1 cellular context compared by ENCODE assay signal in the genomic region with DNA sequence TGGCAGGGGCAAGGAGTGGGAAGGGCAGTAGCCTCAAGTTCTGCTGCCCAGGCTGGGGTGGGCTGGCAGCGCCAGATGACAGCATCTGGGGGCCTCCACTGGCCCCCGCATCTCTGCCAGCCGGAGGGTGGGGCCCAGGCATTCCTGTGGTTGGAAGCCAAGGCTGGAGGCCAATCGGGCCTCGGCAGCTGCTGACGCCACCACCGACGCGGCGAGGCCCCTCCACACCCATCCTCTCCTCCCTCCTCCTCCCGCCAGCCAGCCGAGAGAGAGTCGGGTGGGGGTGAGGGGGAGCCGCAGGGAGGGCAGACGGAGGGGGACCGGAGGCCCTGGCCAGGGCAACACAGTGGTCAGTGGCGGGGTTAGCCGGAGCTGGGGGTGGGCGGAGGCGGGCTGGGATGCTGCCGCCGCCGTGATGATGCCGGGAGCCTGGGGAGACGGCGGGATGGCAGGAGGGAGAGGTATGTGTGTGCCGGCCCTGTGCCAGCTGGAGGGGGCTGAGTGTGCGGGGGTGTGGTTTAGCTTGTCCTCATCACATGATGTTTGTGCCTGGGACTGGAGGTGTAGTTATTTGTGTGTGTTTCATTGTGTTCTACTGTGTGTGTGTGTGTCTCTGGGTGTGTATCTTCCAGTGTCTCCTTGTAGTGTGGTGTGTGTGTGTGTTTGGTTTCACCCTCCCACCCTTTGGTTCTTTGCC.
TF ChIP-seq lines count a peak whose summit lies in the region.

No MANE protein-coding gene starts in this region.

TF ChIP-seq in GM23338, 12 proteins besides CTCF, POLR2A, EP300 and RAD21 (continued from another document):
- TF ChIP-seq, protein P1, sequence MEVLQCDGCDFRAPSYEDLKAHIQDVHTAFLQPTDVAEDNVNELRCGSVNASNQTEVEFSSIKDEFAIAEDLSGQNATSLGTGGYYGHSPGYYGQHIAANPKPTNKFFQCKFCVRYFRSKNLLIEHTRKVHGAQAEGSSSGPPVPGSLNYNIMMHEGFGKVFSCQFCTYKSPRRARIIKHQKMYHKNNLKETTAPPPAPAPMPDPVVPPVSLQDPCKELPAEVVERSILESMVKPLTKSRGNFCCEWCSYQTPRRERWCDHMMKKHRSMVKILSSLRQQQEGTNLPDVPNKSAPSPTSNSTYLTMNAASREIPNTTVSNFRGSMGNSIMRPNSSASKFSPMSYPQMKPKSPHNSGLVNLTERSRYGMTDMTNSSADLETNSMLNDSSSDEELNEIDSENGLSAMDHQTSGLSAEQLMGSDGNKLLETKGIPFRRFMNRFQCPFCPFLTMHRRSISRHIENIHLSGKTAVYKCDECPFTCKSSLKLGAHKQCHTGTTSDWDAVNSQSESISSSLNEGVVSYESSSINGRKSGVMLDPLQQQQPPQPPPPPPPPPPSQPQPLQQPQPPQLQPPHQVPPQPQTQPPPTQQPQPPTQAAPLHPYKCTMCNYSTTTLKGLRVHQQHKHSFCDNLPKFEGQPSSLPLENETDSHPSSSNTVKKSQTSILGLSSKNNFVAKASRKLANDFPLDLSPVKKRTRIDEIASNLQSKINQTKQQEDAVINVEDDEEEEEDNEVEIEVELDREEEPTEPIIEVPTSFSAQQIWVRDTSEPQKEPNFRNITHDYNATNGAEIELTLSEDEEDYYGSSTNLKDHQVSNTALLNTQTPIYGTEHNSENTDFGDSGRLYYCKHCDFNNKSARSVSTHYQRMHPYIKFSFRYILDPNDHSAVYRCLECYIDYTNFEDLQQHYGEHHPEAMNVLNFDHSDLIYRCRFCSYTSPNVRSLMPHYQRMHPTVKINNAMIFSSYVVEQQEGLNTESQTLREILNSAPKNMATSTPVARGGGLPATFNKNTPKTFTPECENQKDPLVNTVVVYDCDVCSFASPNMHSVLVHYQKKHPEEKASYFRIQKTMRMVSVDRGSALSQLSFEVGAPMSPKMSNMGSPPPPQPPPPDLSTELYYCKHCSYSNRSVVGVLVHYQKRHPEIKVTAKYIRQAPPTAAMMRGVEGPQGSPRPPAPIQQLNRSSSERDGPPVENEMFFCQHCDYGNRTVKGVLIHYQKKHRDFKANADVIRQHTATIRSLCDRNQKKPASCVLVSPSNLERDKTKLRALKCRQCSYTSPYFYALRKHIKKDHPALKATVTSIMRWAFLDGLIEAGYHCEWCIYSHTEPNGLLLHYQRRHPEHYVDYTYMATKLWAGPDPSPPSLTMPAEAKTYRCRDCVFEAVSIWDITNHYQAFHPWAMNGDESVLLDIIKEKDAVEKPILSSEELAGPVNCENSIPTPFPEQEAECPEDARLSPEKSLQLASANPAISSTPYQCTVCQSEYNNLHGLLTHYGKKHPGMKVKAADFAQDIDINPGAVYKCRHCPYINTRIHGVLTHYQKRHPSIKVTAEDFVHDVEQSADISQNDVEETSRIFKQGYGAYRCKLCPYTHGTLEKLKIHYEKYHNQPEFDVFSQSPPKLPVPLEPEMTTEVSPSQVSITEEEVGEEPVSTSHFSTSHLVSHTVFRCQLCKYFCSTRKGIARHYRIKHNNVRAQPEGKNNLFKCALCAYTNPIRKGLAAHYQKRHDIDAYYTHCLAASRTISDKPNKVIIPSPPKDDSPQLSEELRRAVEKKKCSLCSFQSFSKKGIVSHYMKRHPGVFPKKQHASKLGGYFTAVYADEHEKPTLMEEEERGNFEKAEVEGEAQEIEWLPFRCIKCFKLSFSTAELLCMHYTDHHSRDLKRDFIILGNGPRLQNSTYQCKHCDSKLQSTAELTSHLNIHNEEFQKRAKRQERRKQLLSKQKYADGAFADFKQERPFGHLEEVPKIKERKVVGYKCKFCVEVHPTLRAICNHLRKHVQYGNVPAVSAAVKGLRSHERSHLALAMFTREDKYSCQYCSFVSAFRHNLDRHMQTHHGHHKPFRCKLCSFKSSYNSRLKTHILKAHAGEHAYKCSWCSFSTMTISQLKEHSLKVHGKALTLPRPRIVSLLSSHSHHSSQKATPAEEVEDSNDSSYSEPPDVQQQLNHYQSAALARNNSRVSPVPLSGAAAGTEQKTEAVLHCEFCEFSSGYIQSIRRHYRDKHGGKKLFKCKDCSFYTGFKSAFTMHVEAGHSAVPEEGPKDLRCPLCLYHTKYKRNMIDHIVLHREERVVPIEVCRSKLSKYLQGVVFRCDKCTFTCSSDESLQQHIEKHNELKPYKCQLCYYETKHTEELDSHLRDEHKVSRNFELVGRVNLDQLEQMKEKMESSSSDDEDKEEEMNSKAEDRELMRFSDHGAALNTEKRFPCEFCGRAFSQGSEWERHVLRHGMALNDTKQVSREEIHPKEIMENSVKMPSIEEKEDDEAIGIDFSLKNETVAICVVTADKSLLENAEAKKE (CRISPR knock-in tag; IDR thresholded peaks at IDR 0.05) = no peak
- TF ChIP-seq, protein P2, sequence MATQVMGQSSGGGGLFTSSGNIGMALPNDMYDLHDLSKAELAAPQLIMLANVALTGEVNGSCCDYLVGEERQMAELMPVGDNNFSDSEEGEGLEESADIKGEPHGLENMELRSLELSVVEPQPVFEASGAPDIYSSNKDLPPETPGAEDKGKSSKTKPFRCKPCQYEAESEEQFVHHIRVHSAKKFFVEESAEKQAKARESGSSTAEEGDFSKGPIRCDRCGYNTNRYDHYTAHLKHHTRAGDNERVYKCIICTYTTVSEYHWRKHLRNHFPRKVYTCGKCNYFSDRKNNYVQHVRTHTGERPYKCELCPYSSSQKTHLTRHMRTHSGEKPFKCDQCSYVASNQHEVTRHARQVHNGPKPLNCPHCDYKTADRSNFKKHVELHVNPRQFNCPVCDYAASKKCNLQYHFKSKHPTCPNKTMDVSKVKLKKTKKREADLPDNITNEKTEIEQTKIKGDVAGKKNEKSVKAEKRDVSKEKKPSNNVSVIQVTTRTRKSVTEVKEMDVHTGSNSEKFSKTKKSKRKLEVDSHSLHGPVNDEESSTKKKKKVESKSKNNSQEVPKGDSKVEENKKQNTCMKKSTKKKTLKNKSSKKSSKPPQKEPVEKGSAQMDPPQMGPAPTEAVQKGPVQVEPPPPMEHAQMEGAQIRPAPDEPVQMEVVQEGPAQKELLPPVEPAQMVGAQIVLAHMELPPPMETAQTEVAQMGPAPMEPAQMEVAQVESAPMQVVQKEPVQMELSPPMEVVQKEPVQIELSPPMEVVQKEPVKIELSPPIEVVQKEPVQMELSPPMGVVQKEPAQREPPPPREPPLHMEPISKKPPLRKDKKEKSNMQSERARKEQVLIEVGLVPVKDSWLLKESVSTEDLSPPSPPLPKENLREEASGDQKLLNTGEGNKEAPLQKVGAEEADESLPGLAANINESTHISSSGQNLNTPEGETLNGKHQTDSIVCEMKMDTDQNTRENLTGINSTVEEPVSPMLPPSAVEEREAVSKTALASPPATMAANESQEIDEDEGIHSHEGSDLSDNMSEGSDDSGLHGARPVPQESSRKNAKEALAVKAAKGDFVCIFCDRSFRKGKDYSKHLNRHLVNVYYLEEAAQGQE (IDR thresholded peaks at IDR 0.05; ENCODE audit: unreplicated experiment) = no peak
- TF ChIP-seq STAT1 (IDR thresholded peaks at IDR 0.05; ENCODE audit: unreplicated experiment) (no peak), CREB1 (CRISPR knock-in tag; IDR thresholded peaks at IDR 0.05; ENCODE audit: low read depth) (no peak), EZH2phosphoT487 (IDR thresholded peaks at IDR 0.05; ENCODE audit: unreplicated experiment) (no peak), POLR2AphosphoS5 (IDR thresholded peaks at IDR 0.05; ENCODE audit: low read depth) (no peak), JUNB (IDR thresholded peaks at IDR 0.05; ENCODE audit: unreplicated experiment) (no peak), NANOG (IDR thresholded peaks at IDR 0.05; ENCODE audit: borderline replicate concordance) (no peak)
- TF ChIP-seq, protein P3, sequence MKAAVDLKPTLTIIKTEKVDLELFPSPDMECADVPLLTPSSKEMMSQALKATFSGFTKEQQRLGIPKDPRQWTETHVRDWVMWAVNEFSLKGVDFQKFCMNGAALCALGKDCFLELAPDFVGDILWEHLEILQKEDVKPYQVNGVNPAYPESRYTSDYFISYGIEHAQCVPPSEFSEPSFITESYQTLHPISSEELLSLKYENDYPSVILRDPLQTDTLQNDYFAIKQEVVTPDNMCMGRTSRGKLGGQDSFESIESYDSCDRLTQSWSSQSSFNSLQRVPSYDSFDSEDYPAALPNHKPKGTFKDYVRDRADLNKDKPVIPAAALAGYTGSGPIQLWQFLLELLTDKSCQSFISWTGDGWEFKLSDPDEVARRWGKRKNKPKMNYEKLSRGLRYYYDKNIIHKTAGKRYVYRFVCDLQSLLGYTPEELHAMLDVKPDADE (IDR thresholded peaks at IDR 0.05) = no peak
